28 cellular contexts compared by ENCODE assay signal in genomic region chr3:170494766-170495165, GRCh38.
DNase-seq lines count a peak whose midpoint lies in the region; ATAC-seq and TF ChIP-seq lines count a peak whose summit lies in the region.
"Had no signal": no experiment of that assay in that cellular context is flagged by ENCODE, and none has a peak within 500 bp of the region (broad histone marks: within the 10 kb centered on the region; RNA-seq: fewer than 3 reads in every experiment).

No MANE protein-coding gene starts in this region.

- 87% methylated on average over 4 of the region's 4 CpGs for WGBS in aorta, 2 donors

- no peaks in the 10 kb centered on the region for H3K27me3 ChIP-seq in aorta (ENCODE audit: control insufficient read depth in 1 of 2, insufficient read depth in 2 of 2, low read length in 1 of 2)
- H3K27me3 ChIP-seq: BE2C, SJCRH30 had no signal

- peaks cover 9% of the 10 kb centered on the region for H3K27me3 Mint-ChIP-seq in nephron (ENCODE audit: low read depth)
- no peaks in the 10 kb centered on the region for H3K27me3 Mint-ChIP-seq in activated T-helper 1 cell treated with anti-CD3 and anti-CD28 coated beads, Interleukin-12 subunit alpha, Interleukin-12 subunit beta, Interleukin-2, Interleukin-4 antibody, amounts not matched to agents 30 ng/mL and 10 ng/mL and 1 ng/mL, durations not matched to agents 14 hours and 24 hours and 36 hours (ENCODE audit: insufficient read depth)

- DNase-seq in M059J (ENCODE audit: low read depth), result peak; percentile 66
- DNase-seq in fibroblast of the aortic adventitia (ENCODE audit: low read depth), result peak; percentile 47
- no peak for DNase-seq in aorta
- no peak for DNase-seq in activated T-helper 1 cell treated with anti-CD3 and anti-CD28 coated beads, Interleukin-12 subunit alpha, Interleukin-12 subunit beta, Interleukin-2, Interleukin-4 antibody, amounts not matched to agents 30 ng/mL and 10 ng/mL and 1 ng/mL, durations not matched to agents 14 hours and 24 hours and 36 hours (ENCODE audit: low spot score)
- DNase-seq in AG20443 (ENCODE audit: low spot score), result no peak
- DNase-seq: BE2C; CD8-positive, alpha-beta memory T cell; DMS 273 treated with DMSO at 0.1 percent for 48 hours; DMS79; EL; GDM1; HCEC 1CT; NCI-H1105 treated with DMSO at 0.1 percent for 48 hours; NCI-H146; NCI-H1930; NCI-H2107; NCI-H446; NCI-H524 treated with DMSO at 0.1 percent for 48 hours; NCI-H82; NK-92 treated with Interleukin-12 subunit alpha and Interleukin-12 subunit beta, amount 100 ng/mL, for 24 hours; PC-3; SJCRH30 had no signal

- H3K4me3 ChIP-seq in fibroblast of the aortic adventitia (ENCODE audit: low read depth, low read length) (no peak overlapping the region), aorta (ENCODE audit: low read length in 2 of 2) (no peak overlapping the region)
- H3K4me3 ChIP-seq: GM12878, SJCRH30 had no signal

- ATAC-seq in aorta (ENCODE audit: low FRiP score) (peak; percentile 53), GM18511 (IDR thresholded peaks at IDR 0.05; ENCODE audit: unreplicated experiment) (no peak)
- ATAC-seq: GM12878, PC-3, SK-N-SH treated with all-trans-retinoic acid at 6 μM for 48 hours had no signal

- TF ChIP-seq CTCF in fibroblast of the aortic adventitia (IDR thresholded peaks at IDR 0.05; ENCODE audit: insufficient read depth, low read length) (no peak), nephron (IDR thresholded peaks at IDR 0.05; ENCODE audit: unreplicated experiment in 3 of 3) (no peak)

- peaks cover 48% of the 10 kb centered on the region for H3K4me1 Mint-ChIP-seq in nephron
- no peaks in the 10 kb centered on the region for H3K4me1 Mint-ChIP-seq in activated T-helper 1 cell treated with anti-CD3 and anti-CD28 coated beads, Interleukin-12 subunit alpha, Interleukin-12 subunit beta, Interleukin-2, Interleukin-4 antibody, amounts not matched to agents 30 ng/mL and 10 ng/mL and 1 ng/mL, durations not matched to agents 14 hours and 24 hours and 36 hours (ENCODE audit: low read depth)
- H3K4me1 Mint-ChIP-seq: CD14-positive monocyte; CD8-positive, alpha-beta memory T cell had no signal

- H3K9me3 ChIP-seq in aorta (ENCODE audit: control insufficient read depth, low read length), result no peaks in the 10 kb centered on the region
- H3K9me3 ChIP-seq: BE2C, SJCRH30 had no signal

- H3K27ac Mint-ChIP-seq in nephron, result peak overlapping the region in 2 of 3 experiments; percentile 94 to 97
- no peak overlapping the region for H3K27ac Mint-ChIP-seq in activated T-helper 1 cell treated with anti-CD3 and anti-CD28 coated beads, Interleukin-12 subunit alpha, Interleukin-12 subunit beta, Interleukin-2, Interleukin-4 antibody, amounts not matched to agents 30 ng/mL and 10 ng/mL and 1 ng/mL, durations not matched to agents 14 hours and 24 hours and 36 hours
- H3K27ac Mint-ChIP-seq: IgD-negative memory B cell had no signal

- H3K36me3 Mint-ChIP-seq in nephron (ENCODE audit: low read depth), result no peaks in the 10 kb centered on the region
- H3K36me3 Mint-ChIP-seq in activated T-helper 1 cell treated with anti-CD3 and anti-CD28 coated beads, Interleukin-12 subunit alpha, Interleukin-12 subunit beta, Interleukin-2, Interleukin-4 antibody, amounts not matched to agents 30 ng/mL and 10 ng/mL and 1 ng/mL, durations not matched to agents 14 hours and 24 hours and 36 hours (ENCODE audit: low read depth), result no peaks in the 10 kb centered on the region
- H3K36me3 Mint-ChIP-seq: CD14-positive monocyte; CD8-positive, alpha-beta memory T cell; IgD-negative memory B cell had no signal

- H3K4me1 ChIP-seq in aorta (ENCODE audit: control insufficient read depth in 1 of 2, insufficient read depth in 2 of 2, low read length in 2 of 2), result no peaks in the 10 kb centered on the region
- H3K4me1 ChIP-seq: BE2C, SJCRH30 had no signal

- no peaks in the 10 kb centered on the region for H3K36me3 ChIP-seq in aorta (ENCODE audit: control insufficient read depth in 1 of 2, insufficient read depth in 2 of 2, low read length in 1 of 2)
- H3K36me3 ChIP-seq: SJCRH30 had no signal

- peaks cover 2% of the 10 kb centered on the region for H3K9me3 Mint-ChIP-seq in nephron
- no peaks in the 10 kb centered on the region for H3K9me3 Mint-ChIP-seq in activated T-helper 1 cell treated with anti-CD3 and anti-CD28 coated beads, Interleukin-12 subunit alpha, Interleukin-12 subunit beta, Interleukin-2, Interleukin-4 antibody, amounts not matched to agents 30 ng/mL and 10 ng/mL and 1 ng/mL, durations not matched to agents 14 hours and 24 hours and 36 hours
- H3K9me3 Mint-ChIP-seq: CD8-positive, alpha-beta memory T cell; IgD-negative memory B cell had no signal

- H3K4me3 Mint-ChIP-seq in nephron, result peak overlapping the region in 1 of 3 experiments; percentile 62
- H3K4me3 Mint-ChIP-seq in activated T-helper 1 cell treated with anti-CD3 and anti-CD28 coated beads, Interleukin-12 subunit alpha, Interleukin-12 subunit beta, Interleukin-2, Interleukin-4 antibody, amounts not matched to agents 30 ng/mL and 10 ng/mL and 1 ng/mL, durations not matched to agents 14 hours and 24 hours and 36 hours, result no peak overlapping the region
- H3K4me3 Mint-ChIP-seq: CD14-positive monocyte; CD8-positive, alpha-beta memory T cell; IgD-negative memory B cell had no signal

- H3K27ac ChIP-seq in aorta (ENCODE audit: low read depth in 1 of 2, low read length in 2 of 2), result no peak overlapping the region
- H3K27ac ChIP-seq: SJCRH30 had no signal

- intact Hi-C loops in aorta (cut with DNase I), result no loop called here
- intact Hi-C loops in activated T-helper 1 cell treated with anti-CD3 and anti-CD28 coated beads, Interleukin-12 subunit alpha, Interleukin-12 subunit beta, Interleukin-2, Interleukin-4 antibody, amounts not matched to agents 30 ng/mL and 10 ng/mL and 1 ng/mL, durations not matched to agents 14 hours and 24 hours and 36 hours (cut with micrococcal nuclease), result no loop called here

Comparison
In these comparisons a context has a peak if more than half of its experiments do, and no peak if none do; other contexts are left out.
1. DNase-seq: peak in M059J (single experiment) and fibroblast of the aortic adventitia (single experiment); none in aorta (0 of 2), activated T-helper 1 cell treated with anti-CD3 and anti-CD28 coated beads, Interleukin-12 subunit alpha, Interleukin-12 subunit beta, Interleukin-2, Interleukin-4 antibody, amounts not matched to agents 30 ng/mL and 10 ng/mL and 1 ng/mL, durations not matched to agents 14 hours and 24 hours and 36 hours (single experiment) and AG20443 (single experiment).